ENCODE assay signal across 1 cellular context in genomic region chr16:67198238-67198734, GRCh38.
TF ChIP-seq lines count a peak whose summit lies in the region.

No MANE protein-coding gene starts in this region.

TF ChIP-seq in GM23338, 12 proteins besides CTCF, POLR2A, EP300 and RAD21 (continued from another document):
- TF ChIP-seq ETS1 (IDR thresholded peaks at IDR 0.05): no peak
- no peak for TF ChIP-seq EZH2phosphoT487 (IDR thresholded peaks at IDR 0.05; ENCODE audit: unreplicated experiment)
- no peak for TF ChIP-seq ZNF331 (CRISPR knock-in tag; IDR thresholded peaks at IDR 0.05; ENCODE audit: low read depth)
- TF ChIP-seq NANOG (IDR thresholded peaks at IDR 0.05; ENCODE audit: borderline replicate concordance): no peak
- TF ChIP-seq STAT1 (IDR thresholded peaks at IDR 0.05; ENCODE audit: unreplicated experiment): no peak
- TF ChIP-seq JUNB (IDR thresholded peaks at IDR 0.05; ENCODE audit: unreplicated experiment): no peak
- no peak for TF ChIP-seq EZH2 (IDR thresholded peaks at IDR 0.05; ENCODE audit: low read depth, unreplicated experiment)
